ENCODE assay signal across 8 cellular contexts in genomic region chr1:174999926-175000696, GRCh38. TPM values are rescaled to one million over a fixed set of nuclear protein-coding genes. Genes with fewer than 3 reads are reported as not detected.
DNase-seq lines count a peak whose midpoint lies in the region; ATAC-seq, FAIRE-seq and TF ChIP-seq lines count a peak whose summit lies in the region.

TSS of gene CACYBP (plus strand) at chr1:174999947. CDS start at chr1:175000181, 234 bp downstream.

- H4K20me1 ChIP-seq in endothelial cell of umbilical vein (replicated peaks; ENCODE audit: control insufficient read depth, extremely low read depth, insufficient read depth, low read length), result peaks cover 3% of the 10 kb centered on the region

- H3K4me3 ChIP-seq in endothelial cell of umbilical vein (replicated peaks in 1 of 3; ENCODE audit: insufficient read depth in 1 of 3, low read depth in 1 of 3, low read length in 3 of 3), result peak within 1 kb of the TSS; percentile 71 to 98 (median 95)
- peak within 1 kb of the TSS; percentile 62 for H3K4me3 ChIP-seq in mucosa of stomach (ENCODE audit: low read length)
- H3K4me3 ChIP-seq in transverse colon, result peak within 1 kb of the TSS; percentile 43 to 86 (median 80)

- peaks cover 52% of the 10 kb centered on the region for H3K79me2 ChIP-seq in endothelial cell of umbilical vein (ENCODE audit: control insufficient read depth, insufficient read depth, low read length)

- H3K9ac ChIP-seq in endothelial cell of umbilical vein (replicated peaks; ENCODE audit: extremely low read depth, insufficient read depth, low read length) (peak within 1 kb of the TSS; percentile 96), mucosa of stomach (ENCODE audit: low read length) (peak within 1 kb of the TSS; percentile 93)

- peak within 1 kb of the TSS; percentile 94 for H3K27ac Mint-ChIP-seq in activated CD4-positive, alpha-beta T cell treated with anti-CD3 and anti-CD28 coated beads for 36 hours

- no peak for TF ChIP-seq EP300 in transverse colon (IDR thresholded peaks at IDR 0.05; ENCODE audit: low read depth)

- H3K4me1 ChIP-seq in endothelial cell of umbilical vein (ENCODE audit: control insufficient read depth, extremely low read depth, insufficient read depth, low read length), result peaks cover 32% of the 10 kb centered on the region
- H3K4me1 ChIP-seq in mucosa of stomach (ENCODE audit: control insufficient read depth, insufficient read depth, low read length), result no peaks in the 10 kb centered on the region
- H3K4me1 ChIP-seq in transverse colon, result peaks cover 12 to 57% (median 23%) of the 10 kb centered on the region in 4 donors

- dilution Hi-C loops in endothelial cell of umbilical vein (cut with MboI; ENCODE audit: extremely low pct_ligation_motif_present, low sequenced_read_pairs), result no loop called here

- peaks cover 54% of the 10 kb centered on the region for H3K36me3 Mint-ChIP-seq in activated CD4-positive, alpha-beta T cell treated with anti-CD3 and anti-CD28 coated beads for 36 hours (ENCODE audit: low read depth)

- H3K9me3 ChIP-seq in endothelial cell of umbilical vein (replicated peaks; ENCODE audit: control insufficient read depth, insufficient read depth, low read length) (no peaks in the 10 kb centered on the region), mucosa of stomach (ENCODE audit: control insufficient read depth, low read length) (no peaks in the 10 kb centered on the region), transverse colon (no peaks in the 10 kb centered on the region)

- TF ChIP-seq POLR2A in endothelial cell of umbilical vein (IDR thresholded peaks at IDR 0.05; ENCODE audit: low read depth, low read length), result no peak
- TF ChIP-seq POLR2A in transverse colon (IDR thresholded peaks at IDR 0.05), result no peak

- peak in 1 of 2 donors; percentile 1 for TF ChIP-seq CTCF in endothelial cell of umbilical vein (IDR thresholded peaks at IDR 0.05; ENCODE audit: extremely low read depth in 1 of 2, insufficient read depth in 1 of 2, low read depth in 1 of 2, low read length in 2 of 2)
- TF ChIP-seq CTCF in transverse colon (IDR thresholded peaks at IDR 0.05), result peak in 1 of 5 experiments; percentile 3

- DNase-seq in ELR (ENCODE audit: low read depth) (peak; percentile 49), NAMALWA (ENCODE audit: low spot score) (peak; percentile 75), endothelial cell of umbilical vein (ENCODE audit: low read depth, low spot score) (peak; percentile 54), transverse colon (no peak), epidermal melanocyte (ENCODE audit: insufficient read length, low spot score) (no peak)
- peak; percentile 55 for DNase-seq in activated CD4-positive, alpha-beta T cell treated with anti-CD3 and anti-CD28 coated beads for 36 hours

- H2AFZ ChIP-seq in endothelial cell of umbilical vein (ENCODE audit: low read depth, low read length), result peak within 1 kb of the TSS; percentile 42

- H3K4me2 ChIP-seq in endothelial cell of umbilical vein (ENCODE audit: insufficient read depth, low read length), result peak within 1 kb of the TSS; percentile 95

- POLR2A ChIA-PET in activated CD4-positive, alpha-beta T cell treated with anti-CD3 and anti-CD28 coated beads for 36 hours (lab: Charles Lee), result interaction anchor here (1.0 to 3.6 kb wide), 10 partner anchors 17 to 1132 kb away, joined by 3 to 65 read pairs (median 4); partner anchors contain the start of genes MRPS14 and ZBTB37
- POLR2A ChIA-PET in endothelial cell of umbilical vein (lab: Charles Lee), result interaction anchor here (0.9 to 3.0 kb wide), 2 partner anchors 13 to 23 kb away, joined by 3 to 20 read pairs; partner anchors contain the start of gene MRPS14

- peak within 1 kb of the TSS; percentile 90 for H3K27ac ChIP-seq in endothelial cell of umbilical vein (ENCODE audit: insufficient read depth, low read depth, low read length)
- peak within 1 kb of the TSS; percentile 90 to 99 (median 98) for H3K27ac ChIP-seq in transverse colon

- ATAC-seq in GM21723 (IDR thresholded peaks at IDR 0.05; ENCODE audit: unreplicated experiment), result peak; percentile 16
- ATAC-seq in activated CD4-positive, alpha-beta T cell treated with anti-CD3 and anti-CD28 coated beads for 36 hours, result peak; percentile 2

- CTCF ChIA-PET in activated CD4-positive, alpha-beta T cell treated with anti-CD3 and anti-CD28 coated beads for 36 hours (lab: Charles Lee), result interaction anchor here (0.6 to 2.8 kb wide), 9 partner anchors 15 to 200 kb away, joined by 3 to 24 read pairs (median 4); partner anchors contain the start of gene MRPS14
- CTCF ChIA-PET in endothelial cell of umbilical vein (lab: Charles Lee), result interaction anchor here (0.9 to 6.1 kb wide), 8 partner anchors 16 to 235 kb away, joined by 3 to 50 read pairs (median 4); partner anchors contain the start of gene MRPS14

- H3K27me3 Mint-ChIP-seq in activated CD4-positive, alpha-beta T cell treated with anti-CD3 and anti-CD28 coated beads for 36 hours, result no peaks in the 10 kb centered on the region

- H3K9me1 ChIP-seq in endothelial cell of umbilical vein (replicated peaks; ENCODE audit: control insufficient read depth, extremely low read depth, insufficient read depth, low read length), result no peaks in the 10 kb centered on the region

- no peak for FAIRE-seq in endothelial cell of umbilical vein (lab: Jason Lieb, UNC)

- H3K36me3 ChIP-seq in endothelial cell of umbilical vein (ENCODE audit: control insufficient read depth in 2 of 2, extremely low read depth in 1 of 2, insufficient read depth in 2 of 2, low read length in 2 of 2) (no peaks in the 10 kb centered on the region), mucosa of stomach (ENCODE audit: control insufficient read depth, insufficient read depth, low read length) (no peaks in the 10 kb centered on the region), transverse colon (no peaks in the 10 kb centered on the region)

- WGBS in transverse colon (ENCODE audit: low coverage in 1 of 2), 2 donors, result 0% methylated on average over 52 of the region's 71 CpGs; no CpG with 5 or more reads in 1 of the 2 donors

- H3K9me3 Mint-ChIP-seq in activated CD4-positive, alpha-beta T cell treated with anti-CD3 and anti-CD28 coated beads for 36 hours (ENCODE audit: low read depth), result no peaks in the 10 kb centered on the region

- no peak within 1 kb of the TSS for H3K4me3 Mint-ChIP-seq in activated CD4-positive, alpha-beta T cell treated with anti-CD3 and anti-CD28 coated beads for 36 hours

- in situ Hi-C loops in transverse colon (cut with MboI; ENCODE audit: low pct_ligation_motif_present in 1 of 4, low pct_unique_long_range_greater_than_20kb in 1 of 4, low sequenced_read_pairs in 3 of 4), result loop anchor here in 1 of 4 donors (25.0 kb wide), 1 partner anchor 738 kb away; no protein-coding TSS in a partner anchor

- peaks cover 46% of the 10 kb centered on the region for H3K4me1 Mint-ChIP-seq in activated CD4-positive, alpha-beta T cell treated with anti-CD3 and anti-CD28 coated beads for 36 hours

- H3K27me3 ChIP-seq in endothelial cell of umbilical vein (ENCODE audit: control insufficient read depth in 2 of 2, insufficient read depth in 2 of 2, low read length in 2 of 2), result no peaks in the 10 kb centered on the region
- H3K27me3 ChIP-seq in mucosa of stomach (ENCODE audit: control insufficient read depth, insufficient read depth, low read length), result no peaks in the 10 kb centered on the region
- no peaks in the 10 kb centered on the region for H3K27me3 ChIP-seq in transverse colon

- TSS peak; percentile 18 for BruUV-seq in endothelial cell of umbilical vein (replicated peaks; lab: Mats Ljungman, UMichigan)

- intact Hi-C loops in activated CD4-positive, alpha-beta T cell treated with anti-CD3 and anti-CD28 coated beads for 36 hours (cut with DNase I, micrococcal nuclease), result loop anchor here (1.0 to 5.0 kb wide), 13 partner anchors 10 to 1523 kb away; partner anchors contain the start of genes MRPS14 (in 2 of the 2), CENPL (in 1 of the 2), DARS2 (in 1 of the 2) and KIAA0040 (in 1 of the 2)
- intact Hi-C loops in endothelial cell of umbilical vein (cut with micrococcal nuclease) (loop anchor here (1.0 to 5.0 kb wide), 4 partner anchors 10 to 1133 kb away; partner anchors contain the start of genes GAS5, MRPS14 and ZBTB37), transverse colon (cut with DNase I; ENCODE audit: low total_unique reads) (no loop called here)

TF ChIP-seq in endothelial cell of umbilical vein, 7 proteins besides CTCF, POLR2A, EP300 and RAD21:
- TF ChIP-seq MYC (IDR thresholded peaks at IDR 0.05; ENCODE audit: low read depth, low read length) (peak; percentile 76), JUN (IDR thresholded peaks at IDR 0.05; ENCODE audit: borderline replicate concordance, insufficient read depth, insufficient read length, low read depth) (no peak), EZH2 (IDR thresholded peaks at IDR 0.05; ENCODE audit: borderline replicate concordance, low read depth, low read length, severe bottlenecking) (no peak), POLR2AphosphoS5 (IDR thresholded peaks at IDR 0.05; ENCODE audit: insufficient read depth, low read depth, low read length) (peak; percentile 66), FOS (IDR thresholded peaks at IDR 0.05; ENCODE audit: borderline replicate concordance, insufficient read depth, low read length) (no peak), GATA2 (IDR thresholded peaks at IDR 0.05; ENCODE audit: insufficient read depth, insufficient read length, low read depth, low read length) (no peak)
- TF ChIP-seq, protein P1, sequence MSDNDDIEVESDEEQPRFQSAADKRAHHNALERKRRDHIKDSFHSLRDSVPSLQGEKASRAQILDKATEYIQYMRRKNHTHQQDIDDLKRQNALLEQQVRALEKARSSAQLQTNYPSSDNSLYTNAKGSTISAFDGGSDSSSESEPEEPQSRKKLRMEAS (IDR thresholded peaks at IDR 0.05; ENCODE audit: insufficient read depth, insufficient read length), result peak; percentile 68

RNA-seq across cellular contexts. Expression of gene CACYBP, which starts in this region (rescaled TPM):
- 100 to 1,000 TPM; 394 to 452 TPM for total RNA-seq in activated CD4-positive, alpha-beta T cell treated with anti-CD3 and anti-CD28 coated beads for 36 hours
- 149 and 173 TPM in 2 replicates for total RNA-seq in endothelial cell of umbilical vein
- polyA plus RNA-seq in endothelial cell of umbilical vein, result 14.7 and 29.5 TPM in 2 replicates
- 53.5 and 62.5 TPM in 2 replicates for polyA plus RNA-seq in endothelial cell of umbilical vein (2011; cell fraction: cytosol; rRNA removed)
- 24.4 and 34.4 TPM in 2 replicates for polyA plus RNA-seq in endothelial cell of umbilical vein (2011; cell fraction: nucleus; rRNA removed)
- 170 and 180 TPM in 2 replicates for polyA plus RNA-seq in endothelial cell of umbilical vein (2012)
- polyA minus RNA-seq in endothelial cell of umbilical vein, result 6.7 and 7.0 TPM in 2 replicates
- polyA minus RNA-seq in endothelial cell of umbilical vein (2011; cell fraction: cytosol; rRNA and poly(A)+ RNA removed), result 54.7 TPM
- 10.7 and 13.4 TPM in 2 replicates for polyA minus RNA-seq in endothelial cell of umbilical vein (2011; cell fraction: nucleus; rRNA and poly(A)+ RNA removed)
- 100 to 1,000 TPM in 1 of 4 donors, 10 to 100 TPM in 3; 32.9 to 741 (median 62.1) TPM for total RNA-seq in transverse colon

Comparison
In these comparisons a context has a peak if more than half of its experiments do, and no peak if none do; other contexts are left out.
1. DNase-seq: peak in ELR (single experiment), NAMALWA (single experiment), activated CD4-positive, alpha-beta T cell treated with anti-CD3 and anti-CD28 coated beads for 36 hours (single experiment) and endothelial cell of umbilical vein (single experiment); none in transverse colon (single experiment) and epidermal melanocyte (single experiment).
2. Peak in every context shown above with its lines, with median percentiles within 50 percentile points of each other: H3K4me3 ChIP-seq.